Comparison of ENCODE assay signal across 1 cellular context in the genomic region with DNA sequence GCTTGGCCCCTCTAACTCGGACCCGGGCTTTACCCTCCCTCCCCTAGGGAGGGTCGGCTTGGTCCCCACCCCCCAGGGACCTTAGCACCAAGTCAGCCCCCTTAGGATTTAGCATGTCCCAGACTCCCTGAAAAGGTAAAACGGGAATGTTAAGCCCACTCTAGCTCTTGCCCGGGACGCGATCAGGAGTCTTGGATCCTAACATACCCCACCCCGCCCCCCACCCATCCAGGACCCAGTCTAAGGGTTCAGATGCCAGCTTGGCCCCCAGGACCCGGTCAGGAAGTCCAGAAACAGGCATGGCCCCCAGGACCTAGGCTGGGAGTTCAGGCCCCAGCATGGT.
TF ChIP-seq lines count a peak whose summit lies in the region.

No MANE protein-coding gene starts in this region.

TF ChIP-seq in liver, 16 proteins besides CTCF, POLR2A, EP300 and RAD21 (continued from another document):
- TF ChIP-seq, protein P1, sequence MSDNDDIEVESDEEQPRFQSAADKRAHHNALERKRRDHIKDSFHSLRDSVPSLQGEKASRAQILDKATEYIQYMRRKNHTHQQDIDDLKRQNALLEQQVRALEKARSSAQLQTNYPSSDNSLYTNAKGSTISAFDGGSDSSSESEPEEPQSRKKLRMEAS (IDR thresholded peaks at IDR 0.05): no peak
- TF ChIP-seq EGR1 (IDR thresholded peaks at IDR 0.05; ENCODE audit: low read depth in 2 of 2): no peak
